9 cellular contexts compared by ENCODE assay signal in genomic region chr6:39102024-39102820, GRCh38. TPM values are rescaled to one million over a fixed set of nuclear protein-coding genes. Genes with fewer than 3 reads are reported as not detected.
DNase-seq lines count a peak whose midpoint lies in the region; ATAC-seq and TF ChIP-seq lines count a peak whose summit lies in the region.
"Had no signal": no experiment of that assay in that cellular context is flagged by ENCODE, and none has a peak within 500 bp of the region (broad histone marks: within the 10 kb centered on the region; RNA-seq: fewer than 3 reads in every experiment).

No MANE protein-coding gene starts in this region.

- H3K9me3 Mint-ChIP-seq in Calu3 (ENCODE audit: low read depth, unreplicated experiment): no peaks in the 10 kb centered on the region

- no peak overlapping the region for H3K4me3 Mint-ChIP-seq in Calu3 (ENCODE audit: low read depth, unreplicated experiment)

- no peak overlapping the region for H3K4me2 ChIP-seq in GM23248 (ENCODE audit: unreplicated experiment)

- ATAC-seq in RWPE2 (ENCODE audit: low read depth): no peak
- ATAC-seq in left cardiac atrium: peak; percentile 30 to 77
- ATAC-seq in GM21723 (IDR thresholded peaks at IDR 0.05; ENCODE audit: unreplicated experiment): no peak

- H3K27ac Mint-ChIP-seq in Calu3 (ENCODE audit: unreplicated experiment): no peak overlapping the region

- CTCF ChIA-PET in Calu3 (lab: Charles Lee): no interaction called here

- H4K20me1 ChIP-seq in GM23248 (ENCODE audit: insufficient read depth): no peaks in the 10 kb centered on the region

- no peaks in the 10 kb centered on the region for H3K27me3 Mint-ChIP-seq in Calu3 (ENCODE audit: unreplicated experiment)

- H3K4me1 ChIP-seq in GM23248 (ENCODE audit: insufficient read depth) (0 out of 2 replicates have a peak, but pooled peaks cover 7% of the 10 kb centered on the region), RWPE2 (ENCODE audit: insufficient read depth, poor library complexity, severe bottlenecking) (no peaks in the 10 kb centered on the region), transverse colon (no peaks in the 10 kb centered on the region)

- H3K4me3 ChIP-seq in GM23248 (no peak overlapping the region), RWPE2 (ENCODE audit: severe bottlenecking) (no peak overlapping the region), transverse colon (no peak overlapping the region)

- H3K9me2 ChIP-seq in GM23248 (ENCODE audit: insufficient read depth): no peaks in the 10 kb centered on the region

- 51% methylated on average over 12 of the region's 12 CpGs for WGBS in GM23248 (ENCODE audit: low coverage in 1 of 2, low lambda C conversion rate in 2 of 2, missing lambda C conversion rate in 2 of 2), 2 experiments
- 53 to 67% methylated on average over 3 to 12 of the region's 12 CpGs for WGBS in transverse colon (ENCODE audit: low coverage in 1 of 2), 2 donors

- H3F3A ChIP-seq in GM23248 (ENCODE audit: insufficient read depth): no peaks in the 10 kb centered on the region

- no peaks in the 10 kb centered on the region for H3K79me2 ChIP-seq in GM23248 (ENCODE audit: insufficient read depth)

- TF ChIP-seq CTCF in RWPE2 (IDR thresholded peaks at IDR 0.05; ENCODE audit: poor library complexity, severe bottlenecking) (peak; percentile 16), transverse colon (IDR thresholded peaks at IDR 0.05) (peak in 3 of 5 experiments; percentile 12 to 19 (median 14)), Calu3 (IDR thresholded peaks at IDR 0.05; ENCODE audit: unreplicated experiment) (no peak)

- no peaks in the 10 kb centered on the region for H3K9me3 ChIP-seq in GM23248 (ENCODE audit: low read depth)
- no peaks in the 10 kb centered on the region for H3K9me3 ChIP-seq in RWPE2 (ENCODE audit: severe bottlenecking)
- H3K9me3 ChIP-seq in transverse colon: no peaks in the 10 kb centered on the region

- peaks cover 9% of the 10 kb centered on the region for H3K36me3 Mint-ChIP-seq in Calu3 (ENCODE audit: insufficient read depth, unreplicated experiment)

- no TSS peak for BruUV-seq in Calu3 (replicated peaks; lab: Mats Ljungman, UMichigan)

- intact Hi-C loops in left cardiac atrium (cut with DNase I) (loop anchor here (5.0 to 10.0 kb wide), 2 partner anchors 105 to 127 kb away; no protein-coding TSS in a partner anchor), transverse colon (cut with DNase I; ENCODE audit: low total_unique reads) (no loop called here), Calu3 (cut with micrococcal nuclease; ENCODE audit: unreplicated experiment) (no loop called here)

- no peaks in the 10 kb centered on the region for H3K4me1 Mint-ChIP-seq in Calu3 (ENCODE audit: low read depth, unreplicated experiment)

- H3K9ac ChIP-seq in GM23248: no peak overlapping the region

- no peak for TF ChIP-seq POLR2A in transverse colon (IDR thresholded peaks at IDR 0.05)

- no peaks in the 10 kb centered on the region for H3K27me3 ChIP-seq in GM23248 (replicated peaks; ENCODE audit: insufficient read depth)
- no peaks in the 10 kb centered on the region for H3K27me3 ChIP-seq in RWPE2 (ENCODE audit: insufficient read depth, poor library complexity, severe bottlenecking)
- H3K27me3 ChIP-seq in transverse colon: no peaks in the 10 kb centered on the region

- no peak for TF ChIP-seq EP300 in transverse colon (IDR thresholded peaks at IDR 0.05; ENCODE audit: low read depth)

- H2AFZ ChIP-seq in GM23248: no peak overlapping the region

- H3K27ac ChIP-seq in GM23248 (no peak overlapping the region), RWPE2 (ENCODE audit: poor library complexity, severe bottlenecking) (no peak overlapping the region), transverse colon (no peak overlapping the region)

- in situ Hi-C loops in GM23248 (cut with MboI) (no loop called here), transverse colon (cut with MboI; ENCODE audit: low pct_ligation_motif_present in 1 of 4, low pct_unique_long_range_greater_than_20kb in 1 of 4, low sequenced_read_pairs in 3 of 4) (no loop called here)

- DNase-seq in EH (ENCODE audit: low read depth) (peak; percentile 24), GM23248 (peak; percentile 48), RWPE2 (ENCODE audit: low spot score) (no peak), left cardiac atrium (peak; percentile 36), transverse colon (no peak), Calu3 (no peak), foreskin melanocyte (no peak)

- H3K36me3 ChIP-seq in GM23248 (ENCODE audit: low read depth): no peaks in the 10 kb centered on the region; the same call in 1 of the 2 replicates
- no peaks in the 10 kb centered on the region for H3K36me3 ChIP-seq in RWPE2 (ENCODE audit: low read depth)
- no peaks in the 10 kb centered on the region for H3K36me3 ChIP-seq in transverse colon

RNA-seq across cellular contexts. Expression of gene SAYSD1, which starts 12.8 kb away (rescaled TPM):
- total RNA-seq in GM23248 (2014; rRNA removed; shearing (Covaris generic)): 17.2 and 20.2 TPM in 2 replicates
- polyA plus RNA-seq in GM23248 (2016; fragmentation: Nextera tagmentation; extraction: Ambion mirVana): 14.4 and 15.0 TPM in 2 replicates
- total RNA-seq in left cardiac atrium (10 to 100 TPM in 1 of 2 donors, 1 to 10 TPM in 1; 9.2 to 10.8 TPM), transverse colon (10 to 100 TPM in 3 of 4 donors, 1 to 10 TPM in 1; 2.2 to 30.7 (median 21.1) TPM), Calu3 (2022) (23.2 and 23.7 TPM in 2 replicates)

RNA-seq across cellular contexts. Expression of gene GLP1R, which starts 53.6 kb away (rescaled TPM):
- not detected in 2 replicates for total RNA-seq in GM23248 (2014; rRNA removed; shearing (Covaris generic))
- not detected in 2 replicates for polyA plus RNA-seq in GM23248 (2016; fragmentation: Nextera tagmentation; extraction: Ambion mirVana)
- total RNA-seq in left cardiac atrium: 10 to 100 TPM in 1 of 2 donors, 1 to 10 TPM in 1; 4.3 to 10.3 TPM
- not detected for total RNA-seq in transverse colon
- 4.8 and 10.2 TPM in 2 replicates for total RNA-seq in Calu3 (2022)
- polyA plus RNA-seq: esophagus had no signal

Comparison
In these comparisons a context has a peak if more than half of its experiments do, and no peak if none do; other contexts are left out.
1. DNase-seq: peak in EH (single experiment), GM23248 (single experiment) and left cardiac atrium (single experiment); none in RWPE2 (single experiment), transverse colon (single experiment), Calu3 (single experiment) and foreskin melanocyte (single experiment).
2. ATAC-seq: peak in left cardiac atrium (2 of 2); none in RWPE2 (single experiment) and GM21723 (single experiment).
3. intact Hi-C loops: an anchor here in left cardiac atrium (5.0 to 10.0 kb wide); none called in transverse colon and Calu3.